ENCODE assay signal across 8 cellular contexts in the genomic region with DNA sequence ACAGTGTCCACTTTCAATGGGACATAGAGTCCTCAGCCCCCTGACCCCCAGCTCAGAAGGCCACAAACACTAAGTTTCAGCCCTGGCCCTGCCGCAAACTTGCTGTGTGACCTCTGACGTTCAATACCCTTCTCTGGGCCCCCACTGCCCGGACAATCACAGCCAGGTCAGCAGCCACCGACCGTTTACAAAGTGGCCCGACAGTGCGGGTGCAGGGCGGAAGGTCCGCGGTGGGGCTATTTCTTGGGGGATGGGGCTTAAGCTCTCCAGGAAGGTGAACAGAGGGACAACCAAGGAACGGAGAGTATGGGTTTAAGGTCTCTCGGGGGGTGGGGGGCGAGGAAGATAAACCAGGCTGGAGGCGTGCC. TPM values are rescaled to one million over a fixed set of nuclear protein-coding genes. Genes with fewer than 3 reads are reported as not detected.
DNase-seq lines count a peak whose midpoint lies in the region; ATAC-seq and TF ChIP-seq lines count a peak whose summit lies in the region.

No MANE protein-coding gene starts in this region.

- no peaks in the 10 kb centered on the region for H3K9me3 ChIP-seq in adrenal gland (replicated peaks in 1 of 3)

- peaks cover 36% of the 10 kb centered on the region for H3K4me1 Mint-ChIP-seq in activated CD4-positive, alpha-beta T cell treated with anti-CD3 and anti-CD28 coated beads for 36 hours

- H3K36me3 ChIP-seq in adrenal gland (replicated peaks in 1 of 2), result peaks cover 0 to 38% of the 10 kb centered on the region in 2 donors

- WGBS in adrenal gland, 4 donors, result 0 to 7% (median 2%) methylated on average over 12 to 14 of the region's 14 CpGs

- no peaks in the 10 kb centered on the region for H3K27me3 ChIP-seq in adrenal gland
- no peaks in the 10 kb centered on the region for H3K27me3 ChIP-seq in layer of hippocampus (ENCODE audit: control insufficient read depth, insufficient read depth, low read length)

- DNase-seq in activated CD4-positive, alpha-beta T cell treated with anti-CD3 and anti-CD28 coated beads for 36 hours, result no peak
- no peak for DNase-seq in activated CD4-positive, alpha-beta T cell treated with anti-CD3 and anti-CD28 coated beads, Interleukin-2, amount 50 U/mL, for 1 hour
- peak in 1 of 7 donors; percentile 8 for DNase-seq in adrenal gland
- DNase-seq in DMS153 (lab: John Stamatoyannopoulos, UW), result no peak
- no peak for DNase-seq in retina
- no peak for DNase-seq in NCI-H345 treated with DMSO at 0.1 percent for 48 hours (lab: John Stamatoyannopoulos, UW; ENCODE audit: unreplicated experiment)

- H3K36me3 Mint-ChIP-seq in activated CD4-positive, alpha-beta T cell treated with anti-CD3 and anti-CD28 coated beads for 36 hours (ENCODE audit: low read depth), result peaks cover 33% of the 10 kb centered on the region

- TF ChIP-seq POLR2A in adrenal gland (IDR thresholded peaks at IDR 0.05), result no peak

- POLR2A ChIA-PET in activated CD4-positive, alpha-beta T cell treated with anti-CD3 and anti-CD28 coated beads for 36 hours (lab: Charles Lee), result interaction anchor here (1.5 kb wide), 1 partner anchor 72 kb away, joined by 4 read pairs; no protein-coding TSS in a partner anchor

- CTCF ChIA-PET in activated CD4-positive, alpha-beta T cell treated with anti-CD3 and anti-CD28 coated beads for 36 hours (lab: Charles Lee), result interaction anchor here (0.6 to 1.4 kb wide), 2 partner anchors 30 to 343 kb away, joined by 3 to 6 read pairs; no protein-coding TSS in a partner anchor

- peak overlapping the region; percentile 99 for H3K4me3 Mint-ChIP-seq in activated CD4-positive, alpha-beta T cell treated with anti-CD3 and anti-CD28 coated beads for 36 hours

- no peak for ATAC-seq in activated CD4-positive, alpha-beta T cell treated with anti-CD3 and anti-CD28 coated beads for 36 hours

- intact Hi-C loops in activated CD4-positive, alpha-beta T cell treated with anti-CD3 and anti-CD28 coated beads for 36 hours (cut with DNase I, micrococcal nuclease), result loop anchor here in 1 of 2 experiments (1.0 kb wide), 1 partner anchor 170 kb away; a partner anchor contains a TSS
- intact Hi-C loops in adrenal gland (cut with DNase I), result no loop called here

- peaks cover 7 to 19% of the 10 kb centered on the region in 2 donors for H3K4me1 ChIP-seq in adrenal gland (replicated peaks in 1 of 2)

- H3K27ac ChIP-seq in adrenal gland, result peak overlapping the region; percentile 68 to 99 (median 80)
- H3K27ac ChIP-seq in layer of hippocampus (ENCODE audit: low read depth, low read length), result peak overlapping the region; percentile 97
- peak overlapping the region; percentile 89 for H3K27ac ChIP-seq in temporal lobe (ENCODE audit: low read depth, low read length)

- H3K9me3 Mint-ChIP-seq in activated CD4-positive, alpha-beta T cell treated with anti-CD3 and anti-CD28 coated beads for 36 hours (ENCODE audit: low read depth), result no peaks in the 10 kb centered on the region

- H3K27ac Mint-ChIP-seq in activated CD4-positive, alpha-beta T cell treated with anti-CD3 and anti-CD28 coated beads for 36 hours, result peak overlapping the region; percentile 94

- H3K27me3 Mint-ChIP-seq in activated CD4-positive, alpha-beta T cell treated with anti-CD3 and anti-CD28 coated beads for 36 hours, result peaks cover 4% of the 10 kb centered on the region

- peak overlapping the region; percentile 29 to 80 (median 66) for H3K4me3 ChIP-seq in adrenal gland

- TF ChIP-seq CTCF in adrenal gland (IDR thresholded peaks at IDR 0.05), result no peak

RNA-seq across cellular contexts. Expression of a gene that starts 0.5 kb away (rescaled TPM):
- total RNA-seq in activated CD4-positive, alpha-beta T cell treated with anti-CD3 and anti-CD28 coated beads for 36 hours, result 10 to 100 TPM; 46.5 to 52.2 TPM
- total RNA-seq in adrenal gland (100 to 1,000 TPM in 2 of 8 donors, 10 to 100 TPM in 6; 76.0 to 136 (median 90.6) TPM), temporal lobe (52.1 TPM)
- 100 to 1,000 TPM in 1 of 3 donors, 10 to 100 TPM in 2; 82.9 to 102 (median 87.3) TPM for polyA plus RNA-seq in adrenal gland

RNA-seq across cellular contexts. Expression of a gene that starts 1.5 kb away (rescaled TPM):
- total RNA-seq in activated CD4-positive, alpha-beta T cell treated with anti-CD3 and anti-CD28 coated beads for 36 hours, result 1 to 10 TPM in 1 of 2 experiments, under 1 TPM in 1; 0.89 to 1.2 TPM
- total RNA-seq in adrenal gland, result 10 to 100 TPM in 1 of 8 donors, 1 to 10 TPM in 7; 5.0 to 10.4 (median 6.7) TPM
- polyA plus RNA-seq in adrenal gland, result 1 to 10 TPM; 2.2 to 4.1 (median 3.3) TPM
- 4.7 TPM for total RNA-seq in temporal lobe

RNA-seq across cellular contexts. Expression of a gene that starts 31.4 kb away (rescaled TPM):
- 10 to 100 TPM; 13.6 to 14.5 TPM for total RNA-seq in activated CD4-positive, alpha-beta T cell treated with anti-CD3 and anti-CD28 coated beads for 36 hours
- total RNA-seq in adrenal gland (10 to 100 TPM in 3 of 8 donors, 1 to 10 TPM in 5; 8.1 to 17.3 (median 9.6) TPM), temporal lobe (4.2 TPM)
- 1 to 10 TPM; 4.6 to 6.9 (median 6.4) TPM for polyA plus RNA-seq in adrenal gland
